ENCODE assay signal across 9 cellular contexts in the genomic region with DNA sequence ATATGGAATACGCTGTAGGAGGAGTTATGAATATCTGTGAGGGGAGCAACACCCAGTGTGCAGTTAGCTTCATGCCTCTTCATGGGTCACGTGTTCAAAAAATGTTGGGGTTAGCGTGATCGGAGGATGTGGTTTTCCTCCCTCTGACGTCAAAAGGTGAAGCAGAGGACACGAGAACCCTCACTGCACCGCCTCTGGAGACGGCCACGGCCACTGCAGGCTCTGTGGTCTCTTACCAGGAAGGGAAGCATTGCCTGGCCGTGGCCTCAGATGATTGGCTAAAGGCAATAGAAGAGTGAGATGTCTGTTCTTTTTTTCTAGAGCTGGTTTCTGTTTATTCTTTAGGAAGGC. TPM values are rescaled to one million over a fixed set of nuclear protein-coding genes. Genes with fewer than 3 reads are reported as not detected.
DNase-seq lines count a peak whose midpoint lies in the region; ATAC-seq, FAIRE-seq and TF ChIP-seq lines count a peak whose summit lies in the region.
"Had no signal": no experiment of that assay in that cellular context is flagged by ENCODE, and none has a peak within 500 bp of the region (broad histone marks: within the 10 kb centered on the region; RNA-seq: fewer than 3 reads in every experiment).

No MANE protein-coding gene starts in this region.

- H3K4me3 ChIP-seq in Karpas-422 (ENCODE audit: low read length) (no peak overlapping the region), breast epithelium (no peak overlapping the region)

- ATAC-seq in HG03159 (IDR thresholded peaks at IDR 0.05; ENCODE audit: unreplicated experiment): no peak

- H3K79me2 ChIP-seq in Karpas-422 (ENCODE audit: low read length): no peaks in the 10 kb centered on the region

- peak overlapping the region; percentile 42 for H3K4me2 ChIP-seq in Karpas-422 (ENCODE audit: low read depth, low read length, poor library complexity, severe bottlenecking)

- H3K27me3 ChIP-seq in Karpas-422 (ENCODE audit: low read length) (no peaks in the 10 kb centered on the region), breast epithelium (no peaks in the 10 kb centered on the region)

- H3K36me3 ChIP-seq in Karpas-422 (ENCODE audit: insufficient read depth, low read length): no peaks in the 10 kb centered on the region
- no peaks in the 10 kb centered on the region for H3K36me3 ChIP-seq in breast epithelium

- intact Hi-C loops in breast epithelium (cut with DNase I; ENCODE audit: low total_unique reads): no loop called here

- H3K9me2 ChIP-seq in Karpas-422 (replicated peaks; ENCODE audit: insufficient read depth, low read length): no peaks in the 10 kb centered on the region

- TF ChIP-seq CTCF in breast epithelium (IDR thresholded peaks at IDR 0.05): no peak

- H3K27ac ChIP-seq in Karpas-422 (ENCODE audit: low read length) (peak overlapping the region; percentile 64), breast epithelium (no peak overlapping the region)

- peak overlapping the region; percentile 65 for H2AFZ ChIP-seq in Karpas-422 (ENCODE audit: low read length)

- DNase-seq in Karpas-422 (peak; percentile 54), foreskin melanocyte (peak; percentile 93), H54 (ENCODE audit: insufficient read length, low spot score) (no peak), breast epithelium (ENCODE audit: low spot score in 2 of 2) (no peak)
- DNase-seq in activated CD8-positive, alpha-beta memory T cell treated with anti-CD3 and anti-CD28 coated beads, Interleukin-2, amount 50 U/mL, for 1 hour (ENCODE audit: extremely low read depth): peak; percentile 51
- peak; percentile 52 for DNase-seq in stimulated activated CD8-positive, alpha-beta memory T cell treated with anti-CD3 and anti-CD28 coated beads, Interleukin-15, amount 100 ng/mL, for 1 hour (ENCODE audit: low read depth)
- DNase-seq in NK-92 treated with Interleukin-12 subunit alpha and Interleukin-12 subunit beta, amount 100 ng/mL, for 24 hours (lab: John Stamatoyannopoulos, UW): no peak

- H3K9me3 ChIP-seq in Karpas-422 (ENCODE audit: low read length): no peaks in the 10 kb centered on the region
- H3K9me3 ChIP-seq in breast epithelium: no peaks in the 10 kb centered on the region

- no peak for TF ChIP-seq POLR2A in H54 (IDR thresholded peaks at IDR 0.05; ENCODE audit: low read depth, low read length)
- no peak for TF ChIP-seq POLR2A in breast epithelium (IDR thresholded peaks at IDR 0.05)

- peaks cover 48% of the 10 kb centered on the region for H3K4me1 ChIP-seq in Karpas-422 (ENCODE audit: low read length)
- peaks cover 0 to 4% of the 10 kb centered on the region in 2 donors for H3K4me1 ChIP-seq in breast epithelium

- peak overlapping the region; percentile 36 for H3K9ac ChIP-seq in Karpas-422 (ENCODE audit: low read length)

- no peaks in the 10 kb centered on the region for H4K20me1 ChIP-seq in Karpas-422 (ENCODE audit: insufficient read depth, low read depth, low read length)

- no peak for FAIRE-seq in H54 (lab: Jason Lieb, UNC)

RNA-seq across cellular contexts. Expression of gene HTT-AS, which starts 28.9 kb away (rescaled TPM):
- not detected in 2 replicates for total RNA-seq in Karpas-422 (2014; rRNA removed; shearing (Covaris generic); ENCODE audit: low replicate concordance)
- total RNA-seq in breast epithelium: not detected
- total RNA-seq: lower leg skin had no signal

RNA-seq across cellular contexts. Expression of gene HTT, which starts 29.0 kb away (rescaled TPM):
- 24.8 and 48.7 TPM in 2 replicates for total RNA-seq in Karpas-422 (2014; rRNA removed; shearing (Covaris generic); ENCODE audit: low replicate concordance)
- 10 to 100 TPM; 53.8 to 71.1 (median 55.1) TPM for total RNA-seq in breast epithelium

Comparison
In these comparisons a context has a peak if more than half of its experiments do, and no peak if none do; other contexts are left out.
1. DNase-seq: peak in Karpas-422 (single experiment), activated CD8-positive, alpha-beta memory T cell treated with anti-CD3 and anti-CD28 coated beads, Interleukin-2, amount 50 U/mL, for 1 hour (single experiment), foreskin melanocyte (single experiment) and stimulated activated CD8-positive, alpha-beta memory T cell treated with anti-CD3 and anti-CD28 coated beads, Interleukin-15, amount 100 ng/mL, for 1 hour (single experiment); none in H54 (single experiment), NK-92 treated with Interleukin-12 subunit alpha and Interleukin-12 subunit beta, amount 100 ng/mL, for 24 hours (single experiment) and breast epithelium (0 of 2).